In the genomic region with DNA sequence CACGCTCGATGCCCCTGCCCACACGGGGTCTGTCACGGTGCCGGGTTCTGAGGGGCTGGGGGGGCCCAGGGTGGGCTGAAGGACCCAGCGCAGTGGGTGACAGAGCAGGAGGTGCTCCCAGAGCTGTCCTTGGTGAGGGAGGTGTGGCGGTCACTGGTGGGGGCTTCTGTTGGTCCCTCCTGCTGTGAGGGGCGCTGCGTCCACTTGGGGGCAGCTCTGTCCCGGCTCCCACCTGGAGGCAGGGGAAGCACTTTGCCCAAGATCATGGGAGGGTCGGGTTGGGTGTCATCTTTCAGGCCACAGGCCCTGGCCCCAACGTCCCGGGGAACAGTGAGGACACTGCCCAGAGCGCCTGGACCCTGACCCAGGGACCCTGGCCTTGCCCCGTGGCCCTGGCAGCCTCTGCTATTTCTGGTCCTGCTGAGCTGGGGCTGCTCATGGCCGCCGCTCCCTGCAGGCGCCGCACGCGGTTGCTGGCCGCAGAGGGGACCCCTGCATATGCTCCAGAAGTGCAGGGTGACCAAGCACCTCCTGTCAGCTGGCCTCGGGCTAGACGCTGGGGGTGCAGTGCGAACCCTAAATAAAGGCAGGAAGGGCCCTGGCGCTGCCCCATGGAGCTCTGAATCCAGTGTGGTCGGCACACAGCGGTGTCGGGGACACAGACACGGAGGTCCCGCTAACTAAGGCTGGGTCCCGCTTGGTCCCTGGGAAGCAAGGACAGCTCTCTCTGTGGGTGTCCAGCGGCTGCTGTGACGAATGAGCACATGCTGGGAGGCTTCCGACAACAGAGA, we compare ENCODE assay signal across 15 cellular contexts. TPM values are rescaled to one million over a fixed set of nuclear protein-coding genes. Genes with fewer than 3 reads are reported as not detected.
DNase-seq lines count a peak whose midpoint lies in the region; ATAC-seq and TF ChIP-seq lines count a peak whose summit lies in the region.
"Had no signal": no experiment of that assay in that cellular context is flagged by ENCODE, and none has a peak within 500 bp of the region (broad histone marks: within the 10 kb centered on the region; RNA-seq: fewer than 3 reads in every experiment).

No MANE protein-coding gene starts in this region.

- H3K36me3 Mint-ChIP-seq in neural crest cell (ENCODE audit: low read depth) = no peaks in the 10 kb centered on the region
- no peaks in the 10 kb centered on the region for H3K36me3 Mint-ChIP-seq in natural killer cell treated with Interleukin-12 subunit alpha and Interleukin-12 subunit beta and Interleukin-15 and Interleukin-18, amount 100 ng/mL, for 72 hours

- CTCF ChIA-PET in AG04449 (lab: Yijun Ruan, JAX) = interaction anchor here (1.1 to 3.6 kb wide), 7 partner anchors 11 to 270 kb away, joined by 3 to 35 read pairs (median 4); no protein-coding TSS in a partner anchor

- H3K9ac ChIP-seq in NT2/D1 (ENCODE audit: insufficient read length, low read depth) = peak overlapping the region; percentile 61

- no peaks in the 10 kb centered on the region for H3K27me3 ChIP-seq in NT2/D1 (ENCODE audit: insufficient read depth, insufficient read length)

- POLR2A ChIA-PET in AG04449 (lab: Yijun Ruan, JAX) = no interaction called here

- H3K4me3 ChIP-seq in AG04449 (ENCODE audit: low read depth, low read length) (no peak overlapping the region), NT2/D1 (ENCODE audit: insufficient read length, low read depth) (no peak overlapping the region), fibroblast of pulmonary artery (replicated peaks; ENCODE audit: low read depth, low read length) (no peak overlapping the region)
- H3K4me3 ChIP-seq: thoracic aorta had no signal

- no peaks in the 10 kb centered on the region for H3K9me3 ChIP-seq in NT2/D1 (ENCODE audit: insufficient read depth, low read length)
- H3K9me3 ChIP-seq: thoracic aorta had no signal

- no peaks in the 10 kb centered on the region for H3K36me3 ChIP-seq in NT2/D1 (ENCODE audit: insufficient read depth, insufficient read length, low read length)
- H3K36me3 ChIP-seq: thoracic aorta had no signal

- no peak overlapping the region for H3K27ac Mint-ChIP-seq in neural crest cell (ENCODE audit: unreplicated experiment)
- H3K27ac Mint-ChIP-seq in natural killer cell treated with Interleukin-12 subunit alpha and Interleukin-12 subunit beta and Interleukin-15 and Interleukin-18, amount 100 ng/mL, for 72 hours = no peak overlapping the region
- H3K27ac Mint-ChIP-seq: activated naive CD8-positive, alpha-beta T cell treated with anti-CD3 and anti-CD28 coated beads, Interleukin-2, amount 50 U/mL, for 24 hours had no signal

- peaks cover 4% of the 10 kb centered on the region for H3K4me1 Mint-ChIP-seq in neural crest cell
- peaks cover 12 to 17% of the 10 kb centered on the region in 2 donors for H3K4me1 Mint-ChIP-seq in natural killer cell treated with Interleukin-12 subunit alpha and Interleukin-12 subunit beta and Interleukin-15 and Interleukin-18, amount 100 ng/mL, for 72 hours (ENCODE audit: low read depth in 2 of 2)

- no peak for ATAC-seq in natural killer cell treated with Interleukin-12 subunit alpha and Interleukin-12 subunit beta and Interleukin-15 and Interleukin-18, amount 100 ng/mL, for 72 hours
- ATAC-seq: activated naive CD8-positive, alpha-beta T cell treated with anti-CD3 and anti-CD28 coated beads, Interleukin-2, amount 50 U/mL, for 24 hours had no signal

- H3K4me3 Mint-ChIP-seq in neural crest cell = no peak overlapping the region
- no peak overlapping the region for H3K4me3 Mint-ChIP-seq in natural killer cell treated with Interleukin-12 subunit alpha and Interleukin-12 subunit beta and Interleukin-15 and Interleukin-18, amount 100 ng/mL, for 72 hours
- H3K4me3 Mint-ChIP-seq: activated naive CD8-positive, alpha-beta T cell treated with anti-CD3 and anti-CD28 coated beads, Interleukin-2, amount 50 U/mL, for 24 hours had no signal

- peaks cover 33% of the 10 kb centered on the region for H3K4me1 ChIP-seq in NT2/D1 (ENCODE audit: insufficient read depth, insufficient read length)

- peak; percentile 23 for TF ChIP-seq CTCF in AG04449 (IDR thresholded peaks at IDR 0.05; ENCODE audit: insufficient read depth, low read length, missing control alignments)
- peak; percentile 11 for TF ChIP-seq CTCF in fibroblast of pulmonary artery (IDR thresholded peaks at IDR 0.05; ENCODE audit: low read length, missing control alignments)
- peak; percentile 13 for TF ChIP-seq CTCF in neural crest cell (conservative IDR thresholded peaks at IDR 0.05)

- H3K27me3 Mint-ChIP-seq in neural crest cell (ENCODE audit: low read depth) = no peaks in the 10 kb centered on the region
- H3K27me3 Mint-ChIP-seq in natural killer cell treated with Interleukin-12 subunit alpha and Interleukin-12 subunit beta and Interleukin-15 and Interleukin-18, amount 100 ng/mL, for 72 hours = peaks cover 0 to 3% of the 10 kb centered on the region in 2 donors

- no peaks in the 10 kb centered on the region for H3K9me3 Mint-ChIP-seq in neural crest cell
- no peaks in the 10 kb centered on the region for H3K9me3 Mint-ChIP-seq in natural killer cell treated with Interleukin-12 subunit alpha and Interleukin-12 subunit beta and Interleukin-15 and Interleukin-18, amount 100 ng/mL, for 72 hours
- H3K9me3 Mint-ChIP-seq: activated naive CD8-positive, alpha-beta T cell treated with anti-CD3 and anti-CD28 coated beads, Interleukin-2, amount 50 U/mL, for 24 hours had no signal

- DNase-seq in AG04449 (ENCODE audit: low read depth, low spot score) (no peak), NT2/D1 (ENCODE audit: low read depth, low spot score) (no peak), fibroblast of pulmonary artery (ENCODE audit: low read depth) (no peak), neural crest cell (ENCODE audit: low read depth, low spot score) (no peak), NCI-H345 (lab: John Stamatoyannopoulos, UW) (no peak), globus pallidus (ENCODE audit: low spot score) (no peak)
- DNase-seq in stimulated activated CD4-positive, alpha-beta T cell treated with anti-CD3 and anti-CD28 coated beads, Interleukin-1b, Interleukin-23, amount 100 ng/mL, for 48 hours = no peak
- no peak for DNase-seq in natural killer cell treated with Interleukin-12 subunit alpha and Interleukin-12 subunit beta and Interleukin-15 and Interleukin-18, amount 100 ng/mL, for 72 hours (ENCODE audit: low spot score)
- DNase-seq: activated naive CD8-positive, alpha-beta T cell treated with anti-CD3 and anti-CD28 coated beads, Interleukin-2, amount 50 U/mL, for 24 hours; effector CD4-positive, alpha-beta T cell; NCI-H446; retina; RPMI8226 had no signal

RNA-seq across cellular contexts. Expression of gene RNU6ATAC, which starts 11.6 kb away (rescaled TPM):
- total RNA-seq in neural crest cell = 71.3 and 108 TPM in 2 replicates
- 10 to 100 TPM; 33.5 to 41.1 TPM for total RNA-seq in natural killer cell treated with Interleukin-12 subunit alpha and Interleukin-12 subunit beta and Interleukin-15 and Interleukin-18, amount 100 ng/mL, for 72 hours
- total RNA-seq: glomerular endothelial cell, thoracic aorta had no signal

RNA-seq across cellular contexts. Expression of gene WDR5, which starts 40.1 kb away (rescaled TPM):
- 67.2 and 68.2 TPM in 2 replicates for total RNA-seq in neural crest cell
- 10 to 100 TPM; 32.6 to 63.7 TPM for total RNA-seq in natural killer cell treated with Interleukin-12 subunit alpha and Interleukin-12 subunit beta and Interleukin-15 and Interleukin-18, amount 100 ng/mL, for 72 hours
